In the genomic region with DNA sequence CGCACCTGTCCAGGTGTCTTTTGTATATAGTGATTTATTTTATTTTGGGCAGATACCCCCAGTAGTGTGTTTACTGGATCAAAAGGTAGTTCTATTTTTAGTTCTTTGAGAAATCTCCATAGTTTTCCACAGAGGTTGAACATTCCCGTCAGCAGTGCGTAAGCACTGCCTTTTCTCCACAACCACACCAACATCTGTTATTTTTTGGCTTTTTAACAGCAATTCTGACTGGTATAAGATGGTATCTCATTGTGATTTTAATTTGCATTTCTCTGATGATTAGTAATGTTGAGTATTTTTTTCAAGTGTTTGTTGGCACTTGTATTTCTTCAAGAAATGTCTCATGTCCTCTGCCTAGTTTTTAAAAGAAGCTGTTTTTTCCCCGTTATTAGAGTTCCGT, we compare ENCODE assay signal across 8 cellular contexts.
"Had no signal": no experiment of that assay in that cellular context is flagged by ENCODE, and none has a peak within 500 bp of the region (broad histone marks: within the 10 kb centered on the region; RNA-seq: fewer than 3 reads in every experiment).

No MANE protein-coding gene starts in this region.

- ATAC-seq: HepG2 had no signal

- H3K4me3 Mint-ChIP-seq: H9, IgD-negative memory B cell had no signal

- H3K4me1 Mint-ChIP-seq: H9 had no signal

- H3K27ac ChIP-seq: GM23248, HL-60, KMS-11 had no signal

- H3K4me3 ChIP-seq: GM23248 had no signal

- H3K27me3 Mint-ChIP-seq: IgD-negative memory B cell had no signal

- H2AFZ ChIP-seq: GM23248 had no signal

- DNase-seq: GM23248, H9, HCEC 1CT, KBM-7 had no signal

- H3K27ac Mint-ChIP-seq: H9 had no signal

- H3K4me2 ChIP-seq: KMS-11 had no signal

- H3K9ac ChIP-seq: GM23248, KMS-11 had no signal
